ENCODE assay signal across 15 cellular contexts in the genomic region with DNA sequence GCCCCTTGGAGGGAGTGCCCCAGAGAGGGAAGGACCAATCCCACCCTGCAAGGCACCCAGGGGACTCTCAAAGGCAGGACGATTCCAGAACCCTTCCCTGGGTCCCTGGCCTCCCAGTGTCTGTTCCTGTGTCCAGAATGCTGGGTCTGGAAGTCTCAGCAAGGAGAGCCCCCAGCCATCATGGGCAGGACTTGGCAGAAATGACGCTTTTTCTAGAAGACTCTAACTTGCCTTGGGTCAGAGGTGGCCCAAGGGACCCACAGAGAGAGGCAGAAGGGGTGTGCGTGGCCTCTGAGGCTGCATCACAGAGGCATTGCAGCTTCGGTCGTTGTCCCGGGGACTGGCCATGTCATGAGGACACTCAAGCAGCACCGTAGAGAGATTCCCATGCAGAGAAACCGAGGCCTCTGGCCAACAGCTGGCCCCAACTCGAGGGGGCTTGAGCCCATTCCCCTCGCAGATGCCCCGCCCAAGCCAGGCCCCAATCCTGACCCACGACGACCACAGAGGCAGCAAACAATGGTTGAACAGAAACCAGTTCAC. TPM values are rescaled to one million over a fixed set of nuclear protein-coding genes. Genes with fewer than 3 reads are reported as not detected.
A peak's percentile ranks its signal among the peaks of the same experiment; 100 is the strongest.
DNase-seq lines count a peak whose midpoint lies in the region; ATAC-seq lines count a peak whose summit lies in the region.
"Had no signal": no experiment of that assay in that cellular context is flagged by ENCODE, and none has a peak within 500 bp of the region (broad histone marks: within the 10 kb centered on the region; RNA-seq: fewer than 3 reads in every experiment).

No MANE protein-coding gene starts in this region.

- no peak overlapping the region for H3K27ac ChIP-seq in neuronal stem cell (replicated peaks; ENCODE audit: low read length)
- H3K27ac ChIP-seq: RWPE1 had no signal

- no peak overlapping the region for H3K14ac ChIP-seq in neuronal stem cell (ENCODE audit: low read length)

- H2BK5ac ChIP-seq in neuronal stem cell (ENCODE audit: low read length), result no peak overlapping the region

- H2BK12ac ChIP-seq in neuronal stem cell (ENCODE audit: low read length), result peak overlapping the region; percentile 88

- no peak overlapping the region for H2BK15ac ChIP-seq in neuronal stem cell (ENCODE audit: low read length)

- H3K4me3 ChIP-seq in H7 (ENCODE audit: insufficient read depth, low read depth, low read length) (no peak overlapping the region), neuronal stem cell (ENCODE audit: low read length in 2 of 2) (no peak overlapping the region)

- WGBS in neuronal stem cell (ENCODE audit: extremely low coverage in 2 of 2, insufficient read length in 2 of 2, insufficient replicate concordance in 1 of 2), 2 donors, result no CpG with 5 or more reads among the region's 13 CpGs

- no peak for ATAC-seq in esophagus mucosa
- no peak for ATAC-seq in GM21367 (IDR thresholded peaks at IDR 0.05; ENCODE audit: unreplicated experiment)
- ATAC-seq in HG02938 (IDR thresholded peaks at IDR 0.05; ENCODE audit: unreplicated experiment), result no peak
- ATAC-seq: WTC11 had no signal

- H3K79me1 ChIP-seq in neuronal stem cell (ENCODE audit: low read depth, low read length), result no peaks in the 10 kb centered on the region

- no peak overlapping the region for H2AFZ ChIP-seq in neuronal stem cell (ENCODE audit: low read length)

- H3K18ac ChIP-seq in neuronal stem cell (ENCODE audit: low read length), result no peak overlapping the region

- peak; percentile 0 for DNase-seq in Ammon's horn (ENCODE audit: low spot score)
- DNase-seq in H7, result peak; percentile 26
- peak; percentile 43 for DNase-seq in ecto neural progenitor cell (ENCODE audit: low spot score)
- DNase-seq in neuronal stem cell (ENCODE audit: low spot score), result no peak
- DNase-seq in cerebellar nuclear complex (lab: John Stamatoyannopoulos, UW), result no peak
- DNase-seq: AML-193, amniotic stem cell, H9, NCI-H2227 treated with DMSO at 0.1 percent for 48 hours had no signal

- H4K91ac ChIP-seq in neuronal stem cell (ENCODE audit: low read depth, low read length, poor library complexity), result no peak overlapping the region

- no peak overlapping the region for H4K8ac ChIP-seq in neuronal stem cell (ENCODE audit: low read depth, low read length)

- H2BK120ac ChIP-seq in neuronal stem cell (ENCODE audit: low read depth, low read length), result no peak overlapping the region

- peaks cover 13 to 37% of the 10 kb centered on the region in 2 donors for H3K4me1 ChIP-seq in neuronal stem cell (ENCODE audit: control insufficient read depth in 2 of 2, insufficient read depth in 1 of 2, low read depth in 1 of 2, low read length in 2 of 2)

- H3K27me3 ChIP-seq in H7 (ENCODE audit: control insufficient read depth, insufficient read depth, low read length) (no peaks in the 10 kb centered on the region), neuronal stem cell (ENCODE audit: control insufficient read depth in 3 of 3, insufficient read depth in 3 of 3, low read depth in 1 of 3, low read length in 3 of 3) (no peaks in the 10 kb centered on the region)

- no peak overlapping the region for H3K9ac ChIP-seq in neuronal stem cell (ENCODE audit: low read depth, low read length, poor library complexity)

- no peak overlapping the region for H3K4me2 ChIP-seq in neuronal stem cell (ENCODE audit: insufficient read depth, low read length, poor library complexity, severe bottlenecking)

- no peak overlapping the region for H3K23ac ChIP-seq in neuronal stem cell (ENCODE audit: low read depth, low read length, poor library complexity)

- H3K4ac ChIP-seq in neuronal stem cell (ENCODE audit: low read length), result no peak overlapping the region

- H3K36me3 ChIP-seq in H7 (replicated peaks; ENCODE audit: control insufficient read depth, insufficient read depth, low read length), result no peaks in the 10 kb centered on the region
- no peaks in the 10 kb centered on the region for H3K36me3 ChIP-seq in neuronal stem cell (replicated peaks in 1 of 2; ENCODE audit: control insufficient read depth in 2 of 2, insufficient read depth in 2 of 2, low read length in 2 of 2)

- H2AK5ac ChIP-seq in neuronal stem cell (ENCODE audit: low read depth, low read length), result peak overlapping the region; percentile 69

- no peaks in the 10 kb centered on the region for H3K9me3 ChIP-seq in neuronal stem cell (replicated peaks in 1 of 2; ENCODE audit: control insufficient read depth in 2 of 2, insufficient read depth in 1 of 2, low read depth in 1 of 2, low read length in 2 of 2)

RNA-seq across cellular contexts. Expression of a gene that starts 57.8 kb away (rescaled TPM):
- total RNA-seq in H7 (2014; rRNA removed; shearing (Covaris generic)), result 3.2 and 4.0 TPM in 2 replicates
- 0.61 TPM for polyA plus RNA-seq in neuronal stem cell (2013, experiment 1 of 2)
- 0.69 TPM for polyA plus RNA-seq in neuronal stem cell (2013, experiment 2 of 2)
- 3.1 TPM for total RNA-seq in esophagus mucosa
- total RNA-seq: HT-29 had no signal

Comparison
In these comparisons a context has a peak if more than half of its experiments do, and no peak if none do; other contexts are left out.
1. DNase-seq: peak in Ammon's horn (single experiment), H7 (single experiment) and ecto neural progenitor cell (single experiment); none in neuronal stem cell (single experiment) and cerebellar nuclear complex (0 of 2).